In the genomic region with DNA sequence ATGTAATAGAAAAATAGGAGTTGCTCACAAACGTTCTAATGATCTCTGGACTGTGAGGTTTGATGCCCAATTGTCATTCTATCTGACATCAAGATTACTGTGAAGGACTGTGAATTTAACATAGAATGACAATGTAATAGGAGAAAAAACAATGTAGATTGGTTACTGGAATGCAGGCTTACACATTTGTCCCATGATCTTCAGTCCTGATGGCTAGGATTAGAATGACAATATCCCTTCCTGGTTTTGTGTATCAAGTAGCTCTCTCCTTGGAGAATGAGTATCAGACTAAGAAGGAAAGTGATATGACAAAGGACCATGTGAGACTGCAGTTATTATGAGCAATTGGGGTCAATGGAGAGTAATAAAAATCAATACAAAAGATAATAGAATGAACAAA, we compare ENCODE assay signal across 24 cellular contexts.
"Had no signal": no experiment of that assay in that cellular context is flagged by ENCODE, and none has a peak within 500 bp of the region (broad histone marks: within the 10 kb centered on the region; RNA-seq: fewer than 3 reads in every experiment).

No MANE protein-coding gene starts in this region.

- DNase-seq: colonic mucosa; cortex of kidney; effector CD8-positive, alpha-beta T cell; effector memory CD8-positive, alpha-beta T cell; endodermal cell; erythroblast; esophagus squamous epithelium; foreskin fibroblast; foreskin melanocyte; gastrocnemius medialis; glutamatergic neuron; head of caudate nucleus; hypothalamus; left cardiac atrium; left lung; left ventricle myocardium superior; lower lobe of right lung; mesenchymal stem cell; midbrain; naive thymus-derived CD4-positive, alpha-beta T cell had no signal

- H3K4me3 Mint-ChIP-seq: dendritic cell treated with granulocyte-macrophage colony-stimulating factor and Interleukin-4, amounts not matched to agents 40 ng/mL and 50 ng/mL, for 4 days; effector memory CD8-positive, alpha-beta T cell; endodermal cell; naive thymus-derived CD4-positive, alpha-beta T cell had no signal

- H2AFZ ChIP-seq: hepatocyte had no signal

- H3K4me1 Mint-ChIP-seq: naive thymus-derived CD4-positive, alpha-beta T cell had no signal

- H3K27me3 ChIP-seq: colonic mucosa, esophagus squamous epithelium, gastrocnemius medialis, hepatocyte, left lung had no signal

- H3K27ac ChIP-seq: colonic mucosa, epithelial cell of prostate, esophagus squamous epithelium, gastrocnemius medialis, hepatocyte, left lung, lower lobe of right lung had no signal

- H3K4me3 ChIP-seq: colonic mucosa, esophagus squamous epithelium, gastrocnemius medialis, hepatocyte, left lung, lower lobe of right lung had no signal

- H3K9me3 ChIP-seq: colonic mucosa, esophagus squamous epithelium, gastrocnemius medialis, left lung, lower lobe of right lung had no signal

- H3K9me3 Mint-ChIP-seq: endodermal cell had no signal

- H3K36me3 ChIP-seq: colonic mucosa, esophagus squamous epithelium, gastrocnemius medialis, left lung, lower lobe of right lung had no signal

- H3K4me1 ChIP-seq: colonic mucosa, esophagus squamous epithelium, gastrocnemius medialis, left lung, lower lobe of right lung had no signal

- H3K79me2 ChIP-seq: hepatocyte had no signal

- H3K27ac Mint-ChIP-seq: dendritic cell treated with granulocyte-macrophage colony-stimulating factor and Interleukin-4, amounts not matched to agents 40 ng/mL and 50 ng/mL, for 4 days; effector memory CD8-positive, alpha-beta T cell; endodermal cell; naive thymus-derived CD4-positive, alpha-beta T cell had no signal

- ATAC-seq: effector memory CD8-positive, alpha-beta T cell; esophagus mucosa; gastrocnemius medialis; left cardiac atrium; left lung; left ventricle myocardium superior; lower lobe of right lung; naive thymus-derived CD4-positive, alpha-beta T cell had no signal

- H3K36me3 Mint-ChIP-seq: naive thymus-derived CD4-positive, alpha-beta T cell had no signal

- H3K27me3 Mint-ChIP-seq: dendritic cell treated with granulocyte-macrophage colony-stimulating factor and Interleukin-4, amounts not matched to agents 40 ng/mL and 50 ng/mL, for 4 days; effector memory CD8-positive, alpha-beta T cell; naive thymus-derived CD4-positive, alpha-beta T cell had no signal

- H3K4me2 ChIP-seq: hepatocyte had no signal
